Comparison of ENCODE assay signal across 8 cellular contexts in the genomic region with DNA sequence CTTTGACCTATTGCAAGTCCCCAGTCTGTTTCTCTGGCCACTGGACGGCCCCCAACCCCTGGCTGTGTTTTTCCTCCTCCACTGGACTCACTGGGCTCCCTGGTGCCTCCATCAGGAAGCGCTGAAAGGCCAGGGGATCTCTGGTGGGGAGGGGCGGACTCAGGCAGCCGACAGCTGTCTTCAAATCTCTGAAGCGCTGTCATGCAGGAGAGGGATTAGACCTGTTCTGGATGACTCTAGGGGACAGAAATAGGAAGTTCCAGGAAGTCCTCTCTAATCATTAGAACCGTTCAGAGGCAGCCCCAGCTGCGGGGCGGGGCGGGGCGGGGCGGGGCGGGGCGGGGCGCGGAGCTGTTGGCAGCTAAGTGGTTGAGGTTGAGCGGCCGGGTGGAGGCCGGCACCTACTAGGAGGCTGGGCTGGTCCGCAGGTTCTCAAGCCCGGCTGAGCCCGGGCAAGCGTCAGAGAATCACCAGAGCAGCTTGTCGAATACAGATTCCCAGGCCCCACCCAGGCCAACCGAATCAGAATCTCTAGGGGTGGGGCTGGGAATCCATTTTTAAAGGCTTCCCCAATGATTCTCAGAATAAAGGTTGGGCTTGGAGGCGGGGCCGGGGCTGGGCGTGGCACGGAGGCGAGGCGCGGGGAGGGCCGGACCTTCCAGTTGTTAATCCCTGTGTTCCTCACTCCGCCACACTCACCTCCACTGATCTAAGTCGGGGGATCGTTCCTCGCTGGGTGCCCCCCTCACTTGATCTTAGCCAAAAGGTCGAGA. TPM values are rescaled to one million over a fixed set of nuclear protein-coding genes. Genes with fewer than 3 reads are reported as not detected.
DNase-seq lines count a peak whose midpoint lies in the region; ATAC-seq, FAIRE-seq and TF ChIP-seq lines count a peak whose summit lies in the region.

No MANE protein-coding gene starts in this region.

- POLR2A ChIA-PET in SK-N-SH (lab: Yijun Ruan, JAX), result interaction anchor here (1.0 kb wide), 1 partner anchor 12 kb away, joined by 4 read pairs; a partner anchor contains a TSS

- H3K4me3 ChIP-seq in SK-N-SH (ENCODE audit: low read depth in 2 of 2, low read length in 1 of 2), result no peak overlapping the region

- TF ChIP-seq RAD21 in SK-N-SH (IDR thresholded peaks at IDR 0.05; ENCODE audit: low read length), result no peak

- CTCF ChIA-PET in SK-N-SH (lab: Yijun Ruan, JAX), result interaction anchor here (1.2 to 22.5 kb wide), 12 partner anchors 10 to 304 kb away, joined by 3 to 860 read pairs (median 8); a partner anchor contains a TSS

- intact Hi-C loops in Right ventricle myocardium superior (cut with DNase I), result loop anchor here (2.0 kb wide), 1 partner anchor 32 kb away; no protein-coding TSS in a partner anchor
- intact Hi-C loops in posterior vena cava (cut with DNase I), result no loop called here

- H3K9me2 ChIP-seq in SK-N-SH, result no peaks in the 10 kb centered on the region

- H3K4me1 ChIP-seq in SK-N-SH (ENCODE audit: control insufficient read depth in 1 of 2, insufficient read depth in 2 of 2, low read depth in 1 of 2, low read length in 1 of 2), result peaks cover 2 to 7% of the 10 kb centered on the region in 2 experiments; a peak in 3 of 4 replicates

- ATAC-seq in GM21390 (IDR thresholded peaks at IDR 0.05; ENCODE audit: unreplicated experiment) (peak; percentile 52), Right ventricle myocardium superior (ENCODE audit: poor library complexity) (peak; percentile 64)

- no peak for FAIRE-seq in RCC 7860 (lab: Jason Lieb, UNC)

- H4K20me1 ChIP-seq in SK-N-SH (ENCODE audit: insufficient read depth), result no peaks in the 10 kb centered on the region

- in situ Hi-C loops in Caki2 (cut with HindIII; ENCODE audit: low pct_unique_long_range_greater_than_20kb, low sequenced_read_pairs), result no loop called here

- no peak overlapping the region for H2AFZ ChIP-seq in SK-N-SH (ENCODE audit: low read depth)

- H3K36me3 ChIP-seq in SK-N-SH (replicated peaks in 1 of 2; ENCODE audit: control insufficient read depth in 1 of 2, insufficient read depth in 2 of 2, low read length in 1 of 2), result peaks cover 7 to 19% of the 10 kb centered on the region in 2 experiments

- no peak for TF ChIP-seq CTCF in SK-N-SH (IDR thresholded peaks at IDR 0.05)

- TF ChIP-seq EP300 in SK-N-SH (IDR thresholded peaks at IDR 0.05; ENCODE audit: borderline replicate concordance in 1 of 2, low read depth in 1 of 2, low read length in 1 of 2), result no peak

- no peaks in the 10 kb centered on the region for H3K27me3 ChIP-seq in SK-N-SH (ENCODE audit: insufficient read depth)

- peaks cover 21% of the 10 kb centered on the region for H3F3A ChIP-seq in SK-N-SH (replicated peaks; ENCODE audit: insufficient read depth)

- peak; percentile 95 for DNase-seq in Caki2 (ENCODE audit: low read depth)
- DNase-seq in HuH-7.5 (ENCODE audit: low spot score), result peak; percentile 82
- peak; percentile 75 for DNase-seq in RCC 7860 (ENCODE audit: low spot score)
- peak; percentile 91 for DNase-seq in activated effector memory CD4-positive, alpha-beta T cell treated with anti-CD3 and anti-CD28 coated beads, Interleukin-2, amount 50 U/mL, for 16 hours
- peak; percentile 87 for DNase-seq in Right ventricle myocardium superior
- DNase-seq in posterior vena cava (ENCODE audit: low spot score), result peak; percentile 94
- DNase-seq in SK-N-SH, result no peak

- H3K4me2 ChIP-seq in SK-N-SH, result no peak overlapping the region

- 90% methylated on average over 33 of the region's 37 CpGs for WGBS in SK-N-SH (ENCODE audit: low lambda C conversion rate)

- H3K79me2 ChIP-seq in SK-N-SH (ENCODE audit: insufficient read depth), result no peaks in the 10 kb centered on the region

- no peak overlapping the region for H3K9ac ChIP-seq in SK-N-SH

- H3K27ac ChIP-seq in SK-N-SH (ENCODE audit: low read depth in 2 of 2, low read length in 1 of 2), result no peak overlapping the region

- H3K9me3 ChIP-seq in SK-N-SH, result no peaks in the 10 kb centered on the region

TF ChIP-seq in SK-N-SH, 30 proteins besides CTCF, POLR2A, EP300 and RAD21:
- TF ChIP-seq MXI1 (IDR thresholded peaks at IDR 0.05; ENCODE audit: low read depth, low read length) (no peak), MEF2A (IDR thresholded peaks at IDR 0.05; ENCODE audit: borderline replicate concordance, low read depth) (no peak), FOSL2 (IDR thresholded peaks at IDR 0.05; ENCODE audit: borderline replicate concordance, low read depth) (no peak), FOXJ3 (CRISPR knock-in tag; IDR thresholded peaks at IDR 0.05) (no peak), RXRA (IDR thresholded peaks at IDR 0.05; ENCODE audit: borderline replicate concordance, low read depth) (no peak), TEAD4 (IDR thresholded peaks at IDR 0.05; ENCODE audit: borderline replicate concordance, insufficient read depth) (no peak), ELF1 (IDR thresholded peaks at IDR 0.05) (no peak), GABPA (IDR thresholded peaks at IDR 0.05; ENCODE audit: low read depth) (no peak), JUND (IDR thresholded peaks at IDR 0.05) (no peak), FOXM1 (IDR thresholded peaks at IDR 0.05; ENCODE audit: low read depth) (no peak), TCF12 (IDR thresholded peaks at IDR 0.05) (no peak), NRF1 (IDR thresholded peaks at IDR 0.05; ENCODE audit: low read depth, low read length) (no peak), SIN3A (IDR thresholded peaks at IDR 0.05; ENCODE audit: borderline replicate concordance, low read depth, low read length) (no peak), SMC3 (IDR thresholded peaks at IDR 0.05; ENCODE audit: low read depth, low read length) (no peak)
- TF ChIP-seq, protein P1, sequence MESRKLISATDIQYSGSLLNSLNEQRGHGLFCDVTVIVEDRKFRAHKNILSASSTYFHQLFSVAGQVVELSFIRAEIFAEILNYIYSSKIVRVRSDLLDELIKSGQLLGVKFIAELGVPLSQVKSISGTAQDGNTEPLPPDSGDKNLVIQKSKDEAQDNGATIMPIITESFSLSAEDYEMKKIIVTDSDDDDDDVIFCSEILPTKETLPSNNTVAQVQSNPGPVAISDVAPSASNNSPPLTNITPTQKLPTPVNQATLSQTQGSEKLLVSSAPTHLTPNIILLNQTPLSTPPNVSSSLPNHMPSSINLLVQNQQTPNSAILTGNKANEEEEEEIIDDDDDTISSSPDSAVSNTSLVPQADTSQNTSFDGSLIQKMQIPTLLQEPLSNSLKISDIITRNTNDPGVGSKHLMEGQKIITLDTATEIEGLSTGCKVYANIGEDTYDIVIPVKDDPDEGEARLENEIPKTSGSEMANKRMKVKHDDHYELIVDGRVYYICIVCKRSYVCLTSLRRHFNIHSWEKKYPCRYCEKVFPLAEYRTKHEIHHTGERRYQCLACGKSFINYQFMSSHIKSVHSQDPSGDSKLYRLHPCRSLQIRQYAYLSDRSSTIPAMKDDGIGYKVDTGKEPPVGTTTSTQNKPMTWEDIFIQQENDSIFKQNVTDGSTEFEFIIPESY (IDR thresholded peaks at IDR 0.05; ENCODE audit: borderline replicate concordance, low read depth), result no peak
- TF ChIP-seq, protein P2, sequence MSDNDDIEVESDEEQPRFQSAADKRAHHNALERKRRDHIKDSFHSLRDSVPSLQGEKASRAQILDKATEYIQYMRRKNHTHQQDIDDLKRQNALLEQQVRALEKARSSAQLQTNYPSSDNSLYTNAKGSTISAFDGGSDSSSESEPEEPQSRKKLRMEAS (IDR thresholded peaks at IDR 0.05; ENCODE audit: low read depth), result no peak
TF ChIP-seq in SK-N-SH: peak in this region for 0.

RNA-seq across cellular contexts. Expression of a gene that starts 11.4 kb away (rescaled TPM):
- 162 and 199 TPM in 2 replicates for total RNA-seq in Caki2 (2014; rRNA removed; shearing (Covaris generic); ENCODE audit: low replicate concordance)
- total RNA-seq in Right ventricle myocardium superior (21.5 TPM), posterior vena cava (10 to 100 TPM; 55.0 to 57.4 TPM)
- 105 and 108 TPM in 2 replicates for polyA plus RNA-seq in SK-N-SH (2012; rRNA removed)
- polyA plus RNA-seq in SK-N-SH (2012; cell fraction: cytosol; rRNA removed), result 46.1 and 93.3 TPM in 2 replicates
- 94.2 and 108 TPM in 2 replicates for polyA plus RNA-seq in SK-N-SH (2012; cell fraction: nucleus; rRNA removed)

RNA-seq across cellular contexts. Expression of a gene that starts 26.5 kb away (rescaled TPM):
- total RNA-seq in Caki2 (2014; rRNA removed; shearing (Covaris generic); ENCODE audit: low replicate concordance), result 235 and 239 TPM in 2 replicates
- total RNA-seq in Right ventricle myocardium superior (53.1 TPM), posterior vena cava (1,000 to 10,000 TPM; 1,426 to 2,194 TPM)
- polyA plus RNA-seq in SK-N-SH (2012; rRNA removed), result 317 and 373 TPM in 2 replicates
- 237 and 288 TPM in 2 replicates for polyA plus RNA-seq in SK-N-SH (2012; cell fraction: cytosol; rRNA removed)
- polyA plus RNA-seq in SK-N-SH (2012; cell fraction: nucleus; rRNA removed), result 358 and 396 TPM in 2 replicates

RNA-seq across cellular contexts. Expression of a gene that starts 58.5 kb away (rescaled TPM):
- total RNA-seq in Caki2 (2014; rRNA removed; shearing (Covaris generic); ENCODE audit: low replicate concordance), result 18.0 and 21.7 TPM in 2 replicates
- total RNA-seq in Right ventricle myocardium superior, result 66.6 TPM
- total RNA-seq in posterior vena cava, result 10 to 100 TPM; 85.0 to 96.0 TPM
- 13.3 and 16.1 TPM in 2 replicates for polyA plus RNA-seq in SK-N-SH (2012; rRNA removed)
- 11.1 and 14.3 TPM in 2 replicates for polyA plus RNA-seq in SK-N-SH (2012; cell fraction: cytosol; rRNA removed)
- 39.7 and 44.9 TPM in 2 replicates for polyA plus RNA-seq in SK-N-SH (2012; cell fraction: nucleus; rRNA removed)

RNA-seq across cellular contexts. Expression of a gene that starts 58.9 kb away (rescaled TPM):
- total RNA-seq in Caki2 (2014; rRNA removed; shearing (Covaris generic); ENCODE audit: low replicate concordance), result not detected in 2 replicates
- total RNA-seq in Right ventricle myocardium superior (4.3 TPM), posterior vena cava (not detected)
- 0.11 TPM in 1 of 2 replicates, not detected in the other for polyA plus RNA-seq in SK-N-SH (2012; rRNA removed)
- 0.03 and 0.25 TPM in 2 replicates for polyA plus RNA-seq in SK-N-SH (2012; cell fraction: cytosol; rRNA removed)
- polyA plus RNA-seq in SK-N-SH (2012; cell fraction: nucleus; rRNA removed), result 0.15 and 0.17 TPM in 2 replicates
